35 cellular contexts compared by ENCODE assay signal in the genomic region with DNA sequence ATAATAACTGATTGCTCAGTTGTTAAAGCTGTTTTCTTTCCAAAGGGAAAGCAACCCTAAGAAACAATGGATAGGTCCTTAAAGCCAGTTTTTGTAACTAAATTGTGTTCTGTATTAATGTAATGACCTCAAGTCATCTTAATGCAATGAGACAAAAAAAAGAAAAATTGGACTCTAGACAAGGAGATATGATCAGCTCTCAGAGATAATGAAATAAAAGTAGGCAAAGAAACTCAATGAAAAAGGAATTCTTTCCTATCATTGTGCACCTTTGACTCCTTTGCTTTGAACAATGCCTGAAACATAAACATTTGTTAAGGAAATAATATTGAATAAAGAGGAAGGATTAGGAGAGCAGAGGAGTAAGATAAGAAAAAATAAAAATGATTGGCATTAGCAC.
"Had no signal": no experiment of that assay in that cellular context is flagged by ENCODE, and none has a peak within 500 bp of the region (broad histone marks: within the 10 kb centered on the region; RNA-seq: fewer than 3 reads in every experiment).

No MANE protein-coding gene starts in this region.

- H3K9me3 ChIP-seq: MG63 had no signal

- H3K27ac ChIP-seq: KMS-11 had no signal

- H3K36me3 ChIP-seq: MG63 had no signal

- H3K27me3 ChIP-seq: MG63 had no signal

- DNase-seq: Karpas-422, Kasumi-1, KBM-7, KG1, MG63, MM.1S, MV-4-11, NCI-H1048, NCI-H1092, NCI-H1092 treated with DMSO at 0.1 percent for 48 hours, NCI-H1105, NCI-H1105 treated with DMSO at 0.1 percent for 48 hours, NCI-H1417, NCI-H1417 treated with DMSO at 0.1 percent for 48 hours, NCI-H1436, NCI-H1436 treated with DMSO at 0.1 percent for 48 hours, NCI-H146, NCI-H1694, NCI-H1694 treated with DMSO at 0.1 percent for 48 hours, NCI-H187, NCI-H187 treated with DMSO at 0.1 percent for 48 hours, NCI-H1930, NCI-H2029, NCI-H2029 treated with DMSO at 0.1 percent for 48 hours, NCI-H2081, NCI-H2081 treated with DMSO at 0.1 percent for 48 hours, NCI-H2107, NCI-H2171, NCI-H2171 treated with DMSO at 0.1 percent for 48 hours, NCI-H2227 treated with DMSO at 0.1 percent for 48 hours, NCI-H226, NCI-H345, NCI-H446, NCI-H446 treated with DMSO at 0.1 percent for 48 hours had no signal

- H3K4me3 ChIP-seq: MG63 had no signal

- H3K9ac ChIP-seq: KMS-11 had no signal

- H3K4me2 ChIP-seq: KMS-11 had no signal
